Comparison of ENCODE assay signal across 1 cellular context in genomic region chrX:12434493-12434892, GRCh38.
TF ChIP-seq lines count a peak whose summit lies in the region.

No MANE protein-coding gene starts in this region.

TF ChIP-seq in WTC11, 78 proteins besides CTCF, POLR2A, EP300 and RAD21 (continued from another document):
- TF ChIP-seq, protein P1, sequence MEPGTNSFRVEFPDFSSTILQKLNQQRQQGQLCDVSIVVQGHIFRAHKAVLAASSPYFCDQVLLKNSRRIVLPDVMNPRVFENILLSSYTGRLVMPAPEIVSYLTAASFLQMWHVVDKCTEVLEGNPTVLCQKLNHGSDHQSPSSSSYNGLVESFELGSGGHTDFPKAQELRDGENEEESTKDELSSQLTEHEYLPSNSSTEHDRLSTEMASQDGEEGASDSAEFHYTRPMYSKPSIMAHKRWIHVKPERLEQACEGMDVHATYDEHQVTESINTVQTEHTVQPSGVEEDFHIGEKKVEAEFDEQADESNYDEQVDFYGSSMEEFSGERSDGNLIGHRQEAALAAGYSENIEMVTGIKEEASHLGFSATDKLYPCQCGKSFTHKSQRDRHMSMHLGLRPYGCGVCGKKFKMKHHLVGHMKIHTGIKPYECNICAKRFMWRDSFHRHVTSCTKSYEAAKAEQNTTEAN (CRISPR knock-in tag; IDR thresholded peaks at IDR 0.05) = no peak
- TF ChIP-seq, protein P2, sequence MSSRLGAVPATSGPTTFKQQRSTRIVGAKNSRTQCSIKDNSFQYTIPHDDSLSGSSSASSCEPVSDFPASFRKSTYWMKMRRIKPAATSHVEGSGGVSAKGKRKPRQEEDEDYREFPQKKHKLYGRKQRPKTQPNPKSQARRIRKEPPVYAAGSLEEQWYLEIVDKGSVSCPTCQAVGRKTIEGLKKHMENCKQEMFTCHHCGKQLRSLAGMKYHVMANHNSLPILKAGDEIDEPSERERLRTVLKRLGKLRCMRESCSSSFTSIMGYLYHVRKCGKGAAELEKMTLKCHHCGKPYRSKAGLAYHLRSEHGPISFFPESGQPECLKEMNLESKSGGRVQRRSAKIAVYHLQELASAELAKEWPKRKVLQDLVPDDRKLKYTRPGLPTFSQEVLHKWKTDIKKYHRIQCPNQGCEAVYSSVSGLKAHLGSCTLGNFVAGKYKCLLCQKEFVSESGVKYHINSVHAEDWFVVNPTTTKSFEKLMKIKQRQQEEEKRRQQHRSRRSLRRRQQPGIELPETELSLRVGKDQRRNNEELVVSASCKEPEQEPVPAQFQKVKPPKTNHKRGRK (CRISPR knock-in tag; IDR thresholded peaks at IDR 0.05; ENCODE audit: borderline replicate concordance) = no peak
- TF ChIP-seq GABPB1 (CRISPR knock-in tag; IDR thresholded peaks at IDR 0.05) (no peak), FOXP1 (CRISPR knock-in tag; IDR thresholded peaks at IDR 0.05; ENCODE audit: borderline replicate concordance) (no peak), RORB (CRISPR knock-in tag; IDR thresholded peaks at IDR 0.05) (no peak), HMGXB4 (CRISPR knock-in tag; IDR thresholded peaks at IDR 0.05) (no peak), SMAD3 (CRISPR knock-in tag; IDR thresholded peaks at IDR 0.05; ENCODE audit: borderline replicate concordance) (no peak), SOX15 (CRISPR knock-in tag; IDR thresholded peaks at IDR 0.05) (no peak), E2F1 (CRISPR knock-in tag; IDR thresholded peaks at IDR 0.05) (no peak), ATF2 (CRISPR knock-in tag; IDR thresholded peaks at IDR 0.05; ENCODE audit: borderline replicate concordance, low read depth) (no peak), NR1H2 (CRISPR knock-in tag; IDR thresholded peaks at IDR 0.05) (no peak), ZNF138 (CRISPR knock-in tag; conservative IDR thresholded peaks at IDR 0.05) (no peak), SP1 (CRISPR knock-in tag; conservative IDR thresholded peaks at IDR 0.05) (no peak)
TF ChIP-seq in WTC11: peak in this region for 0.
